In the genomic region with DNA sequence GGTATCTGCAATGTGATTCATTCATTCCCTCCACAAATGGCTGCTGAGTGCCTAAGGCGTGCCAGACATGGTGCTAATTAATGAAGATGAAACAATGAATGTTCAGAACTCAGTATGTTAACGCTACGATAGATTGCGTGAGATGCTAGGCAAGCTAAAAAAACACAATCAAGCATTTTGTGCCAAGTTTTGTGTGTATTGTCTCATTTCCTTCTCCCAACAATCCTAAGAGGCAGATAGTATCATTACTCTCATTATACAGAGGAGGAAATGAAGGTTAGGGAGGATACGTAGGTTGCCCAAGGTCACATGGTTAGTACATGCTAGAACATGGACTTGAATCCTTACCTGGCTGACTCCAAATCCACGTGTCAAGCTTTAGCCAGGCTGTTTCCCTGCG, we compare ENCODE assay signal across 14 cellular contexts.
DNase-seq lines count a peak whose midpoint lies in the region; ATAC-seq and TF ChIP-seq lines count a peak whose summit lies in the region.
"Had no signal": no experiment of that assay in that cellular context is flagged by ENCODE, and none has a peak within 500 bp of the region (broad histone marks: within the 10 kb centered on the region; RNA-seq: fewer than 3 reads in every experiment).

No MANE protein-coding gene starts in this region.

- H3K36me3 ChIP-seq in heart left ventricle, result no peaks in the 10 kb centered on the region
- H3K36me3 ChIP-seq in left ventricle myocardium inferior, result no peaks in the 10 kb centered on the region
- H3K36me3 ChIP-seq in body of pancreas (replicated peaks in 1 of 2; ENCODE audit: insufficient read depth in 1 of 2, low read depth in 2 of 2), result no peaks in the 10 kb centered on the region
- H3K36me3 ChIP-seq in upper lobe of left lung, result no peaks in the 10 kb centered on the region

- TF ChIP-seq POLR2A in heart left ventricle (IDR thresholded peaks at IDR 0.05), result no peak
- no peak for TF ChIP-seq POLR2A in body of pancreas (IDR thresholded peaks at IDR 0.05)
- no peak for TF ChIP-seq POLR2A in upper lobe of left lung (IDR thresholded peaks at IDR 0.05)

- peak; percentile 45 to 84 (median 50) for ATAC-seq in heart left ventricle
- ATAC-seq in body of pancreas, result peak; percentile 12
- ATAC-seq in upper lobe of left lung (ENCODE audit: low FRiP score in 2 of 2), result no peak

- no peaks in the 10 kb centered on the region for H3K4me1 ChIP-seq in heart left ventricle
- no peaks in the 10 kb centered on the region for H3K4me1 ChIP-seq in left ventricle myocardium inferior
- H3K4me1 ChIP-seq in body of pancreas, result peaks cover 6% of the 10 kb centered on the region
- no peaks in the 10 kb centered on the region for H3K4me1 ChIP-seq in upper lobe of left lung

- H3K27ac ChIP-seq in heart left ventricle (no peak overlapping the region), left ventricle myocardium inferior (replicated peaks) (no peak overlapping the region), body of pancreas (no peak overlapping the region), upper lobe of left lung (no peak overlapping the region)
- H3K27ac ChIP-seq: BLaER1 treated with 17β-estradiol and CSF1 and Interleukin-3, amounts not matched to agents 10 nM and 100 nM had no signal

- intact Hi-C loops in heart left ventricle (cut with DNase I) (no loop called here), left ventricle myocardium inferior (cut with micrococcal nuclease) (no loop called here), body of pancreas (cut with DNase I) (no loop called here)

- no peak for TF ChIP-seq EP300 in upper lobe of left lung (IDR thresholded peaks at IDR 0.05)

- no peaks in the 10 kb centered on the region for H3K27me3 ChIP-seq in heart left ventricle
- no peaks in the 10 kb centered on the region for H3K27me3 ChIP-seq in left ventricle myocardium inferior (ENCODE audit: low read depth)
- no peaks in the 10 kb centered on the region for H3K27me3 ChIP-seq in body of pancreas
- no peaks in the 10 kb centered on the region for H3K27me3 ChIP-seq in upper lobe of left lung
- H3K27me3 ChIP-seq: BLaER1 treated with 17β-estradiol and CSF1 and Interleukin-3, amounts not matched to agents 10 nM and 100 nM had no signal

- H3K9me3 ChIP-seq in heart left ventricle, result no peaks in the 10 kb centered on the region
- no peaks in the 10 kb centered on the region for H3K9me3 ChIP-seq in left ventricle myocardium inferior (replicated peaks)
- no peaks in the 10 kb centered on the region for H3K9me3 ChIP-seq in body of pancreas
- no peaks in the 10 kb centered on the region for H3K9me3 ChIP-seq in upper lobe of left lung

- no peak for TF ChIP-seq CTCF in heart left ventricle (IDR thresholded peaks at IDR 0.05)
- TF ChIP-seq CTCF in left ventricle myocardium inferior (IDR thresholded peaks at IDR 0.05; ENCODE audit: borderline replicate concordance), result no peak
- TF ChIP-seq CTCF in body of pancreas (IDR thresholded peaks at IDR 0.05), result no peak
- no peak for TF ChIP-seq CTCF in epithelial cell of esophagus (IDR thresholded peaks at IDR 0.05; ENCODE audit: insufficient read depth, low read depth, low read length, missing control alignments)
- no peak for TF ChIP-seq CTCF in upper lobe of left lung (IDR thresholded peaks at IDR 0.05)

- 50 to 77% (median 64%) methylated on average over 7 of the region's 7 CpGs for WGBS in heart left ventricle, 4 donors
- WGBS in body of pancreas, 2 donors, result 81 to 89% methylated on average over 7 of the region's 7 CpGs
- 61 to 80% methylated on average over 7 of the region's 7 CpGs for WGBS in upper lobe of left lung, 2 donors

- DNase-seq in heart left ventricle, result no peak
- no peak for DNase-seq in left ventricle myocardium inferior
- DNase-seq in body of pancreas, result no peak
- DNase-seq in epithelial cell of esophagus (ENCODE audit: low read depth), result peak; percentile 13
- DNase-seq in lung microvascular endothelial cell (ENCODE audit: low read depth in 2 of 2), result peak; percentile 17 to 63
- no peak for DNase-seq in activated T-cell treated with anti-CD3 and anti-CD28 coated beads, Interleukin-2, amount 50 U/mL, for 1 hour
- no peak for DNase-seq in stimulated activated CD4-positive, alpha-beta T cell treated with anti-CD3 and anti-CD28 coated beads, Interleukin-2, amount 100 ng/mL, for 48 hours
- no peak for DNase-seq in upper lobe of left lung
- DNase-seq: ACHN; Calu3; CD4-positive, alpha-beta T cell; DMS 273 treated with DMSO at 0.1 percent for 48 hours; H9 had no signal

- H3K4me3 ChIP-seq in heart left ventricle (no peak overlapping the region), left ventricle myocardium inferior (no peak overlapping the region), body of pancreas (no peak overlapping the region), epithelial cell of esophagus (ENCODE audit: low read length) (no peak overlapping the region), upper lobe of left lung (no peak overlapping the region)
- H3K4me3 ChIP-seq: BLaER1 treated with 17β-estradiol and CSF1 and Interleukin-3, amounts not matched to agents 10 nM and 100 nM had no signal

Comparison
In these comparisons a context has a peak if more than half of its experiments do, and no peak if none do; other contexts are left out.
1. ATAC-seq: peak in heart left ventricle (4 of 4) and body of pancreas (single experiment); none in upper lobe of left lung (0 of 2).
2. DNase-seq: peak in epithelial cell of esophagus (single experiment) and lung microvascular endothelial cell (2 of 2); none in heart left ventricle (0 of 5), left ventricle myocardium inferior (single experiment), body of pancreas (0 of 4), activated T-cell treated with anti-CD3 and anti-CD28 coated beads, Interleukin-2, amount 50 U/mL, for 1 hour (single experiment), stimulated activated CD4-positive, alpha-beta T cell treated with anti-CD3 and anti-CD28 coated beads, Interleukin-2, amount 100 ng/mL, for 48 hours (0 of 2) and upper lobe of left lung (0 of 2).